In genomic region chr20:35318502-35319157, GRCh38 we compare ENCODE assay signal across 10 cellular contexts. TPM values are rescaled to one million over a fixed set of nuclear protein-coding genes. Genes with fewer than 3 reads are reported as not detected.
DNase-seq lines count a peak whose midpoint lies in the region; ATAC-seq and TF ChIP-seq lines count a peak whose summit lies in the region.
"Had no signal": no experiment of that assay in that cellular context is flagged by ENCODE, and none has a peak within 500 bp of the region (broad histone marks: within the 10 kb centered on the region; RNA-seq: fewer than 3 reads in every experiment).

No MANE protein-coding gene starts in this region.

- WGBS in heart right ventricle, 2 donors: 46 to 48% methylated on average over 6 of the region's 6 CpGs

- H3K36me3 ChIP-seq in HEK293 (ENCODE audit: control insufficient read depth in 2 of 2, insufficient read depth in 1 of 2, low read length in 2 of 2) (no peaks in the 10 kb centered on the region), SK-N-MC (ENCODE audit: insufficient read depth, low read length) (peaks cover 7% of the 10 kb centered on the region), heart right ventricle (peaks cover 0 to 42% (median 0%) of the 10 kb centered on the region in 9 donors), skeletal muscle tissue (ENCODE audit: control insufficient read depth in 3 of 3, insufficient read depth in 3 of 3, low read length in 3 of 3) (peaks cover 0 to 9% (median 3%) of the 10 kb centered on the region in 3 donors), OCI-LY7 (ENCODE audit: insufficient read depth, low read length) (no peaks in the 10 kb centered on the region)

- H3K9me2 ChIP-seq in OCI-LY7 (ENCODE audit: insufficient read depth, low read length): no peaks in the 10 kb centered on the region

- no peaks in the 10 kb centered on the region for H3K79me2 ChIP-seq in OCI-LY7 (ENCODE audit: insufficient read depth, low read depth, low read length)

- H3K4me3 ChIP-seq in HEK293 (ENCODE audit: low read depth, low read length): peak overlapping the region; percentile 15
- no peak overlapping the region for H3K4me3 ChIP-seq in SK-N-MC
- no peak overlapping the region for H3K4me3 ChIP-seq in heart right ventricle
- peak overlapping the region in 1 of 3 donors; percentile 29 for H3K4me3 ChIP-seq in skeletal muscle tissue (ENCODE audit: low read length in 3 of 3)
- H3K4me3 ChIP-seq in OCI-LY7 (ENCODE audit: low read depth, low read length, poor library complexity, severe bottlenecking): no peak overlapping the region

- POLR2A ChIA-PET in HEK293 (lab: Yijun Ruan, JAX) (interaction anchor here (0.5 to 1.9 kb wide), 6 partner anchors 13 to 492 kb away, joined by 3 to 10 read pairs (median 4); partner anchors contain the start of gene EIF6), OCI-LY7 (lab: Charles Lee) (interaction anchor here (0.7 to 1.2 kb wide), 2 partner anchors 24 to 34 kb away, joined by 3 to 4 read pairs; no protein-coding TSS in a partner anchor)

- intact Hi-C loops in heart right ventricle (cut with DNase I): no loop called here
- intact Hi-C loops in OCI-LY7 (cut with micrococcal nuclease; ENCODE audit: unreplicated experiment): no loop called here

- no peak overlapping the region for H3K4me2 ChIP-seq in OCI-LY7 (ENCODE audit: low read length)

- ATAC-seq in heart right ventricle: peak in 7 of 8 donors; percentile 39 to 90 (median 59)

- TF ChIP-seq CTCF in HEK293 (tag by site-specific recombination; IDR thresholded peaks at IDR 0.05): no peak
- TF ChIP-seq CTCF in heart right ventricle (IDR thresholded peaks at IDR 0.05): no peak
- no peak for TF ChIP-seq CTCF in OCI-LY7 (conservative IDR thresholded peaks at IDR 0.05; ENCODE audit: low read length)

- no peak for DNase-seq in SK-N-MC (ENCODE audit: low read depth, low spot score)
- DNase-seq in heart right ventricle: peak in 1 of 2 donors; percentile 23
- no peak for DNase-seq in OCI-LY7 (ENCODE audit: low spot score)
- no peak for DNase-seq in RPMI8226
- no peak for DNase-seq in NOMO-1 (lab: John Stamatoyannopoulos, UW; ENCODE audit: unreplicated experiment in 2 of 2)
- DNase-seq in activated gamma-delta T cell treated with Interleukin-2 at 50 U/mL for 16 hours: no peak
- DNase-seq: NCI-H1105; stimulated activated CD4-positive, alpha-beta T cell treated with anti-CD3 and anti-CD28 coated beads, Interleukin-2, amount 100 ng/mL, for 48 hours had no signal

- no peaks in the 10 kb centered on the region for H4K20me1 ChIP-seq in OCI-LY7 (ENCODE audit: insufficient read depth, low read length)

- H3K27me3 ChIP-seq in heart right ventricle (no peaks in the 10 kb centered on the region), skeletal muscle tissue (ENCODE audit: control insufficient read depth in 3 of 3, insufficient read depth in 3 of 3, low read length in 3 of 3) (no peaks in the 10 kb centered on the region)

- BruUV-seq in OCI-LY7 (replicated peaks; lab: Mats Ljungman, UMichigan): no TSS peak

- H3K9ac ChIP-seq in SK-N-MC (ENCODE audit: insufficient read length): no peak overlapping the region
- peak overlapping the region; percentile 13 to 42 (median 17) for H3K9ac ChIP-seq in skeletal muscle tissue (ENCODE audit: low read depth in 1 of 3, low read length in 3 of 3)

- H3K4me1 ChIP-seq in HEK293 (ENCODE audit: control insufficient read depth, insufficient read depth, low read length): peaks cover 34% of the 10 kb centered on the region
- H3K4me1 ChIP-seq in heart right ventricle: peaks cover 0 to 19% (median 9%) of the 10 kb centered on the region in 9 donors
- H3K4me1 ChIP-seq in skeletal muscle tissue (ENCODE audit: control insufficient read depth in 3 of 3, insufficient read depth in 3 of 3, low read length in 3 of 3): peaks cover 8 to 25% (median 16%) of the 10 kb centered on the region in 3 donors
- no peaks in the 10 kb centered on the region for H3K4me1 ChIP-seq in OCI-LY7 (ENCODE audit: insufficient read depth, low read length, poor library complexity, severe bottlenecking)

- CTCF ChIA-PET in HEK293 (lab: Yijun Ruan, JAX): interaction anchor here (0.6 to 3.6 kb wide), 4 partner anchors 10 to 113 kb away, joined by 4 to 66 read pairs (median 8); no protein-coding TSS in a partner anchor
- CTCF ChIA-PET in OCI-LY7 (lab: Charles Lee; ENCODE audit: unreplicated experiment): no interaction called here

- H3K27ac ChIP-seq in HEK293 (ENCODE audit: extremely low read depth, low read depth, low read length) (peak overlapping the region; percentile 65), SK-N-MC (0 out of 2 replicates have a peak overlapping the region, but pooled peaks have one; percentile 25), heart right ventricle (peak overlapping the region in 2 of 10 donors; percentile 10 to 22), skeletal muscle tissue (ENCODE audit: low read depth, low read length) (peak overlapping the region; percentile 69), OCI-LY7 (ENCODE audit: low read depth, low read length, poor library complexity, severe bottlenecking) (no peak overlapping the region)

- H2AFZ ChIP-seq in OCI-LY7 (ENCODE audit: low read length): no peak overlapping the region

- H3K9me3 ChIP-seq in HEK293 (ENCODE audit: control insufficient read depth, insufficient read depth, low read depth, low read length) (no peaks in the 10 kb centered on the region), SK-N-MC (ENCODE audit: low read depth, low read length) (no peaks in the 10 kb centered on the region), heart right ventricle (no peaks in the 10 kb centered on the region), skeletal muscle tissue (ENCODE audit: control insufficient read depth in 3 of 3, low read length in 3 of 3) (no peaks in the 10 kb centered on the region), OCI-LY7 (ENCODE audit: low read length) (no peaks in the 10 kb centered on the region)

TF ChIP-seq in HEK293, 187 proteins besides CTCF, POLR2A, EP300 and RAD21 (continues in another document):
- TF ChIP-seq ZFHX2 (tag by site-specific recombination; conservative IDR thresholded peaks at IDR 0.05) (no peak), ZNF560 (tag by site-specific recombination; IDR thresholded peaks at IDR 0.05; ENCODE audit: borderline replicate concordance) (no peak), SETDB1 (IDR thresholded peaks at IDR 0.05; ENCODE audit: insufficient read length, low read length) (no peak)
- TF ChIP-seq, protein P1, sequence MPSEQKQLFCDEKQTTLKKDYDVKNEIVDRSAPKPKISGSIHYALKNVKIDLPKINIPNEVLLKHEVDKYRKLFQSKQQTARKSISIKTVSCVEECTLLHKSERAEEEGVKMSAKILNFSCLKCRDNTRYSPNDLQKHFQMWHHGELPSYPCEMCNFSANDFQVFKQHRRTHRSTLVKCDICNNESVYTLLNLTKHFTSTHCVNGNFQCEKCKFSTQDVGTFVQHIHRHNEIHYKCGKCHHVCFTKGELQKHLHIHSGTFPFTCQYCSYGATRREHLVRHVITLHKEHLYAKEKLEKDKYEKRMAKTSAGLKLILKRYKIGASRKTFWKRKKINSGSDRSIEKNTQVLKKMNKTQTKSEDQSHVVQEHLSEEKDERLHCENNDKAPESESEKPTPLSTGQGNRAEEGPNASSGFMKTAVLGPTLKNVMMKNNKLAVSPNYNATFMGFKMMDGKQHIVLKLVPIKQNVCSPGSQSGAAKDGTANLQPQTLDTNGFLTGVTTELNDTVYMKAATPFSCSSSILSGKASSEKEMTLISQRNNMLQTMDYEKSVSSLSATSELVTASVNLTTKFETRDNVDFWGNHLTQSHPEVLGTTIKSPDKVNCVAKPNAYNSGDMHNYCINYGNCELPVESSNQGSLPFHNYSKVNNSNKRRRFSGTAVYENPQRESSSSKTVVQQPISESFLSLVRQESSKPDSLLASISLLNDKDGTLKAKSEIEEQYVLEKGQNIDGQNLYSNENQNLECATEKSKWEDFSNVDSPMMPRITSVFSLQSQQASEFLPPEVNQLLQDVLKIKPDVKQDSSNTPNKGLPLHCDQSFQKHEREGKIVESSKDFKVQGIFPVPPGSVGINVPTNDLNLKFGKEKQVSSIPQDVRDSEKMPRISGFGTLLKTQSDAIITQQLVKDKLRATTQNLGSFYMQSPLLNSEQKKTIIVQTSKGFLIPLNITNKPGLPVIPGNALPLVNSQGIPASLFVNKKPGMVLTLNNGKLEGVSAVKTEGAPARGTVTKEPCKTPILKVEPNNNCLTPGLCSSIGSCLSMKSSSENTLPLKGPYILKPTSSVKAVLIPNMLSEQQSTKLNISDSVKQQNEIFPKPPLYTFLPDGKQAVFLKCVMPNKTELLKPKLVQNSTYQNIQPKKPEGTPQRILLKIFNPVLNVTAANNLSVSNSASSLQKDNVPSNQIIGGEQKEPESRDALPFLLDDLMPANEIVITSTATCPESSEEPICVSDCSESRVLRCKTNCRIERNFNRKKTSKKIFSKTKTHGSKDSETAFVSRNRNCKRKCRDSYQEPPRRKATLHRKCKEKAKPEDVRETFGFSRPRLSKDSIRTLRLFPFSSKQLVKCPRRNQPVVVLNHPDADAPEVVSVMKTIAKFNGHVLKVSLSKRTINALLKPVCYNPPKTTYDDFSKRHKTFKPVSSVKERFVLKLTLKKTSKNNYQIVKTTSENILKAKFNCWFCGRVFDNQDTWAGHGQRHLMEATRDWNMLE (tag by site-specific recombination; conservative IDR thresholded peaks at IDR 0.05; ENCODE audit: low read depth): no peak
- TF ChIP-seq, protein P2, sequence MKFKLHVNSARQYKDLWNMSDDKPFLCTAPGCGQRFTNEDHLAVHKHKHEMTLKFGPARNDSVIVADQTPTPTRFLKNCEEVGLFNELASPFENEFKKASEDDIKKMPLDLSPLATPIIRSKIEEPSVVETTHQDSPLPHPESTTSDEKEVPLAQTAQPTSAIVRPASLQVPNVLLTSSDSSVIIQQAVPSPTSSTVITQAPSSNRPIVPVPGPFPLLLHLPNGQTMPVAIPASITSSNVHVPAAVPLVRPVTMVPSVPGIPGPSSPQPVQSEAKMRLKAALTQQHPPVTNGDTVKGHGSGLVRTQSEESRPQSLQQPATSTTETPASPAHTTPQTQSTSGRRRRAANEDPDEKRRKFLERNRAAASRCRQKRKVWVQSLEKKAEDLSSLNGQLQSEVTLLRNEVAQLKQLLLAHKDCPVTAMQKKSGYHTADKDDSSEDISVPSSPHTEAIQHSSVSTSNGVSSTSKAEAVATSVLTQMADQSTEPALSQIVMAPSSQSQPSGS (tag by site-specific recombination; IDR thresholded peaks at IDR 0.05; ENCODE audit: low read depth): peak; percentile 20

RNA-seq across cellular contexts. Expression of gene FAM83C, which starts 26.4 kb away (rescaled TPM):
- total RNA-seq in heart right ventricle: not detected
- under 1 TPM in 1 of 2 donors, not detected in 1; 0.03 TPM for polyA plus RNA-seq in heart right ventricle
- total RNA-seq in skeletal muscle tissue: not detected
- total RNA-seq in OCI-LY7 (2014; rRNA removed; shearing (Covaris generic)): not detected in 2 replicates
- not detected in 2 replicates for total RNA-seq in OCI-LY7 (2022)

RNA-seq across cellular contexts. Expression of gene EIF6, which starts 34.1 kb away (rescaled TPM):
- total RNA-seq in heart right ventricle (10 to 100 TPM; 28.2 to 57.5 (median 39.0) TPM), skeletal muscle tissue (74.1 TPM), OCI-LY7 (2022) (90.6 and 106 TPM in 2 replicates)
- polyA plus RNA-seq in heart right ventricle: 100 to 1,000 TPM in 1 of 2 donors, 10 to 100 TPM in 1; 33.4 to 155 TPM
- 93.9 and 113 TPM in 2 replicates for total RNA-seq in OCI-LY7 (2014; rRNA removed; shearing (Covaris generic))

RNA-seq across cellular contexts. Expression of gene MMP24OS, which starts 40.7 kb away (rescaled TPM):
- total RNA-seq in heart right ventricle (10 to 100 TPM; 36.8 to 62.4 (median 46.1) TPM), skeletal muscle tissue (4.2 TPM), OCI-LY7 (2022) (44.6 and 48.5 TPM in 2 replicates)
- polyA plus RNA-seq in heart right ventricle: 10 to 100 TPM; 14.4 to 64.1 TPM
- total RNA-seq in OCI-LY7 (2014; rRNA removed; shearing (Covaris generic)): 13.2 and 14.8 TPM in 2 replicates
